28 cellular contexts compared by ENCODE assay signal in the genomic region with DNA sequence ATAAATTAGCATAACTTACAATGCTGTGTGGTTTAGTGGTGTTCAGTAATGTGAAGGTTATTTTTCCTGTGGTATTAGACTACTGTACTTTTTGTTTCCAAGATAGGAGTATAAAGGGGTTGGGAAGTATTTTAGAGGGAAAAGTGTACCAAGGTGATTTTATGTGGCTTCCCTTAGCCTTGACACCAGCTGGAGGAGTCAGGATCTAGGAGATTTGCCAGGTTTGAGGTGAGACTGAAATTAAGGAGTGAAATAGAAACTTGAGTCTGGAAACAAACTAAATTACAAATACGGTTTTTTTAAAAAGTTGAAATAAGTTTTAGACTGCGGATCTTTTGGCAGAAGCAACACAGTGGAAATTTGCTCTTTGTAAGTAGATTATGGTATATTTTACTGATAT. TPM values are rescaled to one million over a fixed set of nuclear protein-coding genes. Genes with fewer than 3 reads are reported as not detected.
A peak's percentile ranks its signal among the peaks of the same experiment; 100 is the strongest.
DNase-seq lines count a peak whose midpoint lies in the region; ATAC-seq, FAIRE-seq and TF ChIP-seq lines count a peak whose summit lies in the region.
"Had no signal": no experiment of that assay in that cellular context is flagged by ENCODE, and none has a peak within 500 bp of the region (broad histone marks: within the 10 kb centered on the region; RNA-seq: fewer than 3 reads in every experiment).

No MANE protein-coding gene starts in this region.

- in situ Hi-C loops in astrocyte of the cerebellum (cut with HindIII; ENCODE audit: low sequenced_read_pairs) = no loop called here

- H3K4me1 Mint-ChIP-seq in activated T-cell treated with anti-CD3 and anti-CD28 coated beads, Interleukin-2, amount 50 U/mL, for 24 hours (ENCODE audit: low read depth) = no peaks in the 10 kb centered on the region
- no peaks in the 10 kb centered on the region for H3K4me1 Mint-ChIP-seq in activated T-cell treated with anti-CD3 and anti-CD28 coated beads, Interleukin-2, amount 50 U/mL, for 4 hours (ENCODE audit: low read depth)
- H3K4me1 Mint-ChIP-seq: CD14-positive monocyte; CD8-positive, alpha-beta memory T cell had no signal

- peaks cover 92% of the 10 kb centered on the region for H3K36me3 Mint-ChIP-seq in activated T-cell treated with anti-CD3 and anti-CD28 coated beads, Interleukin-2, amount 50 U/mL, for 24 hours (ENCODE audit: low read depth)
- peaks cover 51% of the 10 kb centered on the region for H3K36me3 Mint-ChIP-seq in activated T-cell treated with anti-CD3 and anti-CD28 coated beads, Interleukin-2, amount 50 U/mL, for 4 hours (ENCODE audit: insufficient read depth)

- peak overlapping the region; percentile 60 for H3K27ac Mint-ChIP-seq in activated T-cell treated with anti-CD3 and anti-CD28 coated beads, Interleukin-2, amount 50 U/mL, for 24 hours
- H3K27ac Mint-ChIP-seq: CD4-positive, alpha-beta T cell had no signal

- no peaks in the 10 kb centered on the region for H3K9me3 Mint-ChIP-seq in activated T-cell treated with anti-CD3 and anti-CD28 coated beads, Interleukin-2, amount 50 U/mL, for 24 hours
- no peaks in the 10 kb centered on the region for H3K9me3 Mint-ChIP-seq in activated T-cell treated with anti-CD3 and anti-CD28 coated beads, Interleukin-2, amount 50 U/mL, for 4 hours
- H3K9me3 Mint-ChIP-seq: CD4-positive, alpha-beta T cell; CD8-positive, alpha-beta memory T cell had no signal

- no peak overlapping the region for H3K4me3 Mint-ChIP-seq in activated T-cell treated with anti-CD3 and anti-CD28 coated beads, Interleukin-2, amount 50 U/mL, for 24 hours
- H3K4me3 Mint-ChIP-seq in activated T-cell treated with anti-CD3 and anti-CD28 coated beads, Interleukin-2, amount 50 U/mL, for 4 hours = no peak overlapping the region
- H3K4me3 Mint-ChIP-seq: CD14-positive monocyte; CD4-positive, alpha-beta T cell; CD8-positive, alpha-beta memory T cell had no signal

- DNase-seq in activated T-cell treated with anti-CD3 and anti-CD28 coated beads, Interleukin-2, amount 50 U/mL, for 24 hours = no peak
- no peak for DNase-seq in activated T-cell treated with anti-CD3 and anti-CD28 coated beads, Interleukin-2, amount 50 U/mL, for 4 hours
- DNase-seq in D721Med (ENCODE audit: insufficient read length, low spot score) = no peak
- DNase-seq in astrocyte of the cerebellum (ENCODE audit: low read depth) = peak; percentile 28
- DNase-seq in cerebellar cortex (ENCODE audit: low spot score) = peak; percentile 73
- no peak for DNase-seq in COLO668 (lab: John Stamatoyannopoulos, UW; ENCODE audit: unreplicated experiment)
- DNase-seq: 8988T; ACHN; AML-193; BE2C; Calu3; CD4-positive, alpha-beta T cell; CD8-positive, alpha-beta memory T cell; COR-L47; DMS53; DMS79 treated with DMSO at 0.1 percent for 48 hours; GM23248; H7; HCEC 1CT had no signal

- peak; percentile 11 for FAIRE-seq in D721Med (lab: Jason Lieb, UNC)
- FAIRE-seq: A549, G401.6, GM12892, H1 had no signal

- no peak for ATAC-seq in activated T-cell treated with anti-CD3 and anti-CD28 coated beads, Interleukin-2, amount 50 U/mL, for 4 hours
- ATAC-seq in HG02759 (IDR thresholded peaks at IDR 0.05; ENCODE audit: unreplicated experiment) = no peak
- ATAC-seq in HG02870 (IDR thresholded peaks at IDR 0.05; ENCODE audit: unreplicated experiment) = no peak
- ATAC-seq: A549 had no signal

- no peaks in the 10 kb centered on the region for H3K27me3 Mint-ChIP-seq in activated T-cell treated with anti-CD3 and anti-CD28 coated beads, Interleukin-2, amount 50 U/mL, for 24 hours
- H3K27me3 Mint-ChIP-seq in activated T-cell treated with anti-CD3 and anti-CD28 coated beads, Interleukin-2, amount 50 U/mL, for 4 hours (ENCODE audit: low read depth) = no peaks in the 10 kb centered on the region
- H3K27me3 Mint-ChIP-seq: CD4-positive, alpha-beta T cell; CD8-positive, alpha-beta memory T cell had no signal

- no peak overlapping the region for H3K4me3 ChIP-seq in astrocyte of the cerebellum (ENCODE audit: low read depth, low read length)
- H3K4me3 ChIP-seq: A549; BLaER1 treated with 17β-estradiol and CSF1 and Interleukin-3, amounts not matched to agents 10 nM and 100 nM; GM23248 had no signal

- TF ChIP-seq CTCF in D721Med (IDR thresholded peaks at IDR 0.05; ENCODE audit: insufficient read depth, missing control alignments) (no peak), astrocyte of the cerebellum (IDR thresholded peaks at IDR 0.05; ENCODE audit: low read depth, low read length, missing control alignments) (no peak)

RNA-seq across cellular contexts. Expression of gene COG2, which starts 32.3 kb away (rescaled TPM):
- total RNA-seq in activated T-cell treated with anti-CD3 and anti-CD28 coated beads, Interleukin-2, amount 50 U/mL, for 4 hours = 10 to 100 TPM; 44.9 to 52.7 (median 51.1) TPM

RNA-seq across cellular contexts. Expression of gene AGT, which starts 39.3 kb away (rescaled TPM):
- total RNA-seq in activated T-cell treated with anti-CD3 and anti-CD28 coated beads, Interleukin-2, amount 50 U/mL, for 4 hours = under 1 TPM; 0.66 to 0.79 (median 0.68) TPM
- total RNA-seq: CD4-positive, alpha-beta T cell; CD8-positive, alpha-beta memory T cell; Daoy; GM23248; H1 had no signal

Comparison
In these comparisons a context has a peak if more than half of its experiments do, and no peak if none do; other contexts are left out.
1. DNase-seq: peak in astrocyte of the cerebellum (single experiment) and cerebellar cortex (single experiment); none in activated T-cell treated with anti-CD3 and anti-CD28 coated beads, Interleukin-2, amount 50 U/mL, for 24 hours (single experiment), activated T-cell treated with anti-CD3 and anti-CD28 coated beads, Interleukin-2, amount 50 U/mL, for 4 hours (single experiment), D721Med (single experiment) and COLO668 (single experiment).